Comparison of ENCODE assay signal across 8 cellular contexts in genomic region chr11:34439521-34440258, GRCh38. TPM values are rescaled to one million over a fixed set of nuclear protein-coding genes. Genes with fewer than 3 reads are reported as not detected.
DNase-seq lines count a peak whose midpoint lies in the region; ATAC-seq and TF ChIP-seq lines count a peak whose summit lies in the region.

No MANE protein-coding gene starts in this region.

- peak overlapping the region; percentile 96 for H3K27ac Mint-ChIP-seq in activated T-cell treated with anti-CD3 and anti-CD28 coated beads, Interleukin-2, amount 50 U/mL, for 24 hours
- peak overlapping the region; percentile 89 for H3K27ac Mint-ChIP-seq in activated T-helper 2 cell treated with anti-CD3 and anti-CD28 coated beads, Interferon-gamma antibody, Interleukin-2, Interleukin-4, amounts not matched to agents 10 μg/mL and 5 μg/mL and 100 μg/mL, durations not matched to agents 14 hours and 24 hours and 36 hours

- TF ChIP-seq EP300 in tibial nerve (IDR thresholded peaks at IDR 0.05): no peak

- no peaks in the 10 kb centered on the region for H3K27me3 Mint-ChIP-seq in activated T-cell treated with anti-CD3 and anti-CD28 coated beads, Interleukin-2, amount 50 U/mL, for 24 hours
- no peaks in the 10 kb centered on the region for H3K27me3 Mint-ChIP-seq in activated T-helper 2 cell treated with anti-CD3 and anti-CD28 coated beads, Interferon-gamma antibody, Interleukin-2, Interleukin-4, amounts not matched to agents 10 μg/mL and 5 μg/mL and 100 μg/mL, durations not matched to agents 14 hours and 24 hours and 36 hours (ENCODE audit: low read depth)

- no peaks in the 10 kb centered on the region for H3K27me3 ChIP-seq in tibial nerve

- H3K36me3 Mint-ChIP-seq in activated T-cell treated with anti-CD3 and anti-CD28 coated beads, Interleukin-2, amount 50 U/mL, for 24 hours (ENCODE audit: low read depth): peaks cover 6% of the 10 kb centered on the region
- peaks cover 9% of the 10 kb centered on the region for H3K36me3 Mint-ChIP-seq in activated T-helper 2 cell treated with anti-CD3 and anti-CD28 coated beads, Interferon-gamma antibody, Interleukin-2, Interleukin-4, amounts not matched to agents 10 μg/mL and 5 μg/mL and 100 μg/mL, durations not matched to agents 14 hours and 24 hours and 36 hours (ENCODE audit: low read depth)

- peak overlapping the region; percentile 78 to 83 (median 82) for H3K4me3 ChIP-seq in tibial nerve

- peaks cover 40% of the 10 kb centered on the region for H3K4me1 Mint-ChIP-seq in activated T-cell treated with anti-CD3 and anti-CD28 coated beads, Interleukin-2, amount 50 U/mL, for 24 hours (ENCODE audit: low read depth)
- H3K4me1 Mint-ChIP-seq in activated T-helper 2 cell treated with anti-CD3 and anti-CD28 coated beads, Interferon-gamma antibody, Interleukin-2, Interleukin-4, amounts not matched to agents 10 μg/mL and 5 μg/mL and 100 μg/mL, durations not matched to agents 14 hours and 24 hours and 36 hours (ENCODE audit: low read depth): peaks cover 30% of the 10 kb centered on the region

- DNase-seq in activated T-cell treated with anti-CD3 and anti-CD28 coated beads, Interleukin-2, amount 50 U/mL, for 24 hours: no peak
- no peak for DNase-seq in activated T-cell treated with anti-CD3 and anti-CD28 coated beads, Interleukin-2, amount 50 U/mL, for 48 hours
- DNase-seq in activated T-helper 2 cell treated with anti-CD3 and anti-CD28 coated beads, Interferon-gamma antibody, Interleukin-2, Interleukin-4, amounts not matched to agents 10 μg/mL and 5 μg/mL and 100 μg/mL, durations not matched to agents 14 hours and 24 hours and 36 hours (ENCODE audit: low spot score): no peak
- DNase-seq in left colon (peak in 1 of 2 donors; percentile 17), tibial nerve (ENCODE audit: low spot score in 2 of 2) (no peak), occipital lobe (lab: John Stamatoyannopoulos, UW) (no peak)

- peak overlapping the region; percentile 90 for H3K4me3 Mint-ChIP-seq in activated T-cell treated with anti-CD3 and anti-CD28 coated beads, Interleukin-2, amount 50 U/mL, for 24 hours
- H3K4me3 Mint-ChIP-seq in activated T-helper 2 cell treated with anti-CD3 and anti-CD28 coated beads, Interferon-gamma antibody, Interleukin-2, Interleukin-4, amounts not matched to agents 10 μg/mL and 5 μg/mL and 100 μg/mL, durations not matched to agents 14 hours and 24 hours and 36 hours (ENCODE audit: low read depth): peak overlapping the region; percentile 90

- intact Hi-C loops in activated T-helper 2 cell treated with anti-CD3 and anti-CD28 coated beads, Interferon-gamma antibody, Interleukin-2, Interleukin-4, amounts not matched to agents 10 μg/mL and 5 μg/mL and 100 μg/mL, durations not matched to agents 14 hours and 24 hours and 36 hours (cut with micrococcal nuclease): loop anchor here (2.0 kb wide), 2 partner anchors 81 to 211 kb away; partner anchors contain the start of gene ABTB2
- intact Hi-C loops in left colon (cut with DNase I, micrococcal nuclease): no loop called here

- H3K9me3 ChIP-seq in tibial nerve: no peaks in the 10 kb centered on the region

- TF ChIP-seq CTCF in tibial nerve (IDR thresholded peaks at IDR 0.05): no peak

- no peaks in the 10 kb centered on the region for H3K9me3 Mint-ChIP-seq in activated T-cell treated with anti-CD3 and anti-CD28 coated beads, Interleukin-2, amount 50 U/mL, for 24 hours
- H3K9me3 Mint-ChIP-seq in activated T-helper 2 cell treated with anti-CD3 and anti-CD28 coated beads, Interferon-gamma antibody, Interleukin-2, Interleukin-4, amounts not matched to agents 10 μg/mL and 5 μg/mL and 100 μg/mL, durations not matched to agents 14 hours and 24 hours and 36 hours: no peaks in the 10 kb centered on the region

- ATAC-seq in left colon (peak; percentile 27), GM21367 (IDR thresholded peaks at IDR 0.05; ENCODE audit: unreplicated experiment) (no peak), GM18867 (IDR thresholded peaks at IDR 0.05; ENCODE audit: unreplicated experiment) (no peak)

- H3K27ac ChIP-seq in tibial nerve: peak overlapping the region; percentile 83 to 95 (median 94)

- 21 to 23% methylated on average over 10 of the region's 10 CpGs for WGBS in tibial nerve, 2 donors

- H3K4me1 ChIP-seq in tibial nerve: peaks cover 0 to 60% (median 22%) of the 10 kb centered on the region in 4 donors

- TF ChIP-seq POLR2A in tibial nerve (IDR thresholded peaks at IDR 0.05): no peak

- no peaks in the 10 kb centered on the region for H3K36me3 ChIP-seq in tibial nerve

RNA-seq across cellular contexts. Expression of gene CAT, which starts 1.0 kb away (rescaled TPM):
- 31.8 and 33.1 TPM in 2 replicates for total RNA-seq in activated T-helper 2 cell treated with anti-CD3 and anti-CD28 coated beads, Interferon-gamma antibody, Interleukin-2, Interleukin-4, amounts not matched to agents 10 μg/mL and 5 μg/mL and 100 μg/mL, durations not matched to agents 14 hours and 24 hours and 36 hours
- total RNA-seq in left colon (100 to 1,000 TPM in 1 of 2 donors, 10 to 100 TPM in 1; 98.7 to 126 TPM), tibial nerve (100 to 1,000 TPM; 101 to 230 (median 147) TPM), occipital lobe (63.3 TPM)
